ENCODE assay signal across 1 cellular context in the genomic region with DNA sequence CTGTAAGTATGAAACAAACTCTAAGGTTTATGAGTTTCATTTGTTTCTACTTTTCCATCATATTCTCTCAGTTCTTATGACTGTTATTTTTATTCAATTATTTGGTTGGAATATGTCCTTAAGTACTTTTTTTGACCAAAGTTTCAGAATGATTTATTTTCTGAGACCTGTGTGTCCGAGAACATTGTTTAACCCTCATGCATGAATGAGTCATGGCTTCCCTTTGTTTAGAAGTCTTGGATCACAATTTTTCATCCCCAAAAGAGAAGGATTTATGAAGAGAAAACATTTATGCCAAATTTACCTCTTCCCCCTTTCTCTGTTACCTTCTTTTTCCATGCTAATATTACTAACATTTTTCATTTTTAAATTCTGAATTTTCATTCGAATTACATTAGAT.
TF ChIP-seq lines count a peak whose summit lies in the region.

No MANE protein-coding gene starts in this region.

TF ChIP-seq in HCT116, 20 proteins besides CTCF, POLR2A, EP300 and RAD21 (continued from another document):
- TF ChIP-seq SIN3A (IDR thresholded peaks at IDR 0.05; ENCODE audit: low read depth) (no peak), JUND (IDR thresholded peaks at IDR 0.05) (no peak), EZH2phosphoT487 (IDR thresholded peaks at IDR 0.05; ENCODE audit: borderline replicate concordance) (no peak), POLR2AphosphoS5 (IDR thresholded peaks at IDR 0.05; ENCODE audit: low read depth, low read length) (no peak)
- TF ChIP-seq, protein P1, sequence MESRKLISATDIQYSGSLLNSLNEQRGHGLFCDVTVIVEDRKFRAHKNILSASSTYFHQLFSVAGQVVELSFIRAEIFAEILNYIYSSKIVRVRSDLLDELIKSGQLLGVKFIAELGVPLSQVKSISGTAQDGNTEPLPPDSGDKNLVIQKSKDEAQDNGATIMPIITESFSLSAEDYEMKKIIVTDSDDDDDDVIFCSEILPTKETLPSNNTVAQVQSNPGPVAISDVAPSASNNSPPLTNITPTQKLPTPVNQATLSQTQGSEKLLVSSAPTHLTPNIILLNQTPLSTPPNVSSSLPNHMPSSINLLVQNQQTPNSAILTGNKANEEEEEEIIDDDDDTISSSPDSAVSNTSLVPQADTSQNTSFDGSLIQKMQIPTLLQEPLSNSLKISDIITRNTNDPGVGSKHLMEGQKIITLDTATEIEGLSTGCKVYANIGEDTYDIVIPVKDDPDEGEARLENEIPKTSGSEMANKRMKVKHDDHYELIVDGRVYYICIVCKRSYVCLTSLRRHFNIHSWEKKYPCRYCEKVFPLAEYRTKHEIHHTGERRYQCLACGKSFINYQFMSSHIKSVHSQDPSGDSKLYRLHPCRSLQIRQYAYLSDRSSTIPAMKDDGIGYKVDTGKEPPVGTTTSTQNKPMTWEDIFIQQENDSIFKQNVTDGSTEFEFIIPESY (IDR thresholded peaks at IDR 0.05; ENCODE audit: extremely low read depth, insufficient replicate concordance, low read length) = no peak
